9 cellular contexts compared by ENCODE assay signal in the genomic region with DNA sequence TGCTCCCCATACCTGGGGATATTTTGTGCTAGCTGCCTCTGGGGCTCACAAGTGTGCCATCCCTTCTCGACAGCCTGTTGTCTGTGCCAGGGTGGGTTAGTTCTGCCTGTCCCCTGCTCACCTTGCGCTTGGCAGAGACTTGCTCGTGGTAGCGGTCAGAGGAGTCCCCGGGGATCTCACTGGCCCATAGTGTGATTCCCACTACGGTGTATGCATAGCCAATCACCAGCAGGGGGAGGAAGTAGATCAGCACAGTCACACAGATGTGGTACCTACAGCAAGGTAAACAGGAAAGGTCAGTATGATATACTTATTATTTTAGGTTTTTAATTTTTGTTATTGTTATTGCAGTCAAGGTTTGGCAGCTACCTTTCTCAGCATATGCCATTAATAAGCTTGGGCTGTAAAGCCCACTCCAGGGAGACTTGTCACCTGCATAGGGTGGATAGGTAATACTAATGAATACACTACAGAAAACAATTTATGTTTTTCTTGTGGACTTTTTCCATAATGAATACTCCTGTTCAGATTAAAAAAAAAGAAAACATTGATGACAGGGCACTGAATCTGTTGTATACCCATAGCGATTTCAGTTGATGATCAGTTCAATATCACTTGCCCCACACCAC.
DNase-seq lines count a peak whose midpoint lies in the region; FAIRE-seq and TF ChIP-seq lines count a peak whose summit lies in the region.
"Had no signal": no experiment of that assay in that cellular context is flagged by ENCODE, and none has a peak within 500 bp of the region (broad histone marks: within the 10 kb centered on the region; RNA-seq: fewer than 3 reads in every experiment).

No MANE protein-coding gene starts in this region.

- no peak for DNase-seq in AG09309 (ENCODE audit: low read depth)
- DNase-seq in GM12891 (ENCODE audit: insufficient read length, low spot score) = no peak
- DNase-seq in HFFc6 = peak; percentile 11
- DNase-seq in NB4 (ENCODE audit: low read depth) = peak; percentile 51
- DNase-seq in kidney tubule cell (ENCODE audit: low spot score) = peak; percentile 55
- DNase-seq in foreskin melanocyte = no peak
- DNase-seq in stimulated activated CD4-positive, alpha-beta T cell treated with anti-CD3 and anti-CD28 coated beads, Interleukin-1b, Interleukin-23, amount 100 ng/mL, for 48 hours = no peak
- DNase-seq: left cardiac atrium had no signal

- H3K27ac Mint-ChIP-seq in HFFc6 = no peak overlapping the region

- H3K36me3 Mint-ChIP-seq in HFFc6 (ENCODE audit: low read depth) = no peaks in the 10 kb centered on the region

- no peaks in the 10 kb centered on the region for H3K9me3 Mint-ChIP-seq in HFFc6

- peaks cover 44% of the 10 kb centered on the region for H3K4me1 Mint-ChIP-seq in HFFc6 (ENCODE audit: low read depth)

- H3K4me3 Mint-ChIP-seq in HFFc6 = no peak overlapping the region

- peak; percentile 83 for FAIRE-seq in GM12891 (lab: Jason Lieb, UNC)

- TF ChIP-seq CTCF in AG09309 (IDR thresholded peaks at IDR 0.05; ENCODE audit: control insufficient read depth, insufficient read depth, low read depth, low read length, missing control alignments) (peak; percentile 63), HFFc6 (IDR thresholded peaks at IDR 0.05) (peak; percentile 77), NB4 (IDR thresholded peaks at IDR 0.05; ENCODE audit: low read depth, low read length) (peak; percentile 86), WI38 (IDR thresholded peaks at IDR 0.05; ENCODE audit: low read depth, low read length) (peak; percentile 59)

- H3K4me3 ChIP-seq in AG09309 (ENCODE audit: control insufficient read depth, low read depth, low read length) (no peak overlapping the region), NB4 (ENCODE audit: low read depth, low read length) (no peak overlapping the region), WI38 (ENCODE audit: low read depth, low read length) (no peak overlapping the region)

- no peak for TF ChIP-seq POLR2A in GM12891 (IDR thresholded peaks at IDR 0.05; ENCODE audit: low read depth, low read length)
- TF ChIP-seq POLR2A in NB4 (IDR thresholded peaks at IDR 0.05; ENCODE audit: extremely low read depth, insufficient read length) = no peak

- H3K27me3 Mint-ChIP-seq in HFFc6 (ENCODE audit: insufficient read depth) = no peaks in the 10 kb centered on the region; the same call in 1 of the 2 replicates

TF ChIP-seq in GM12891, 5 proteins besides CTCF, POLR2A, EP300 and RAD21:
- TF ChIP-seq POLR2AphosphoS5 (IDR thresholded peaks at IDR 0.05; ENCODE audit: low read depth, low read length) (no peak), PAX5 (IDR thresholded peaks at IDR 0.05; ENCODE audit: insufficient read depth, low read length, severe bottlenecking) (no peak), TAF1 (IDR thresholded peaks at IDR 0.05; ENCODE audit: low read depth, low read length) (no peak), POU2F2 (IDR thresholded peaks at IDR 0.05; ENCODE audit: low read depth, low read length) (peak; percentile 63; the same call in 1 of the 2 replicates), SPI1 (IDR thresholded peaks at IDR 0.05; ENCODE audit: low read depth, low read length) (0 out of 2 replicates have a peak, but pooled peaks have one; percentile 9)

Comparison
In these comparisons a context has a peak if more than half of its experiments do, and no peak if none do; other contexts are left out.
1. DNase-seq: peak in HFFc6 (single experiment), NB4 (single experiment) and kidney tubule cell (single experiment); none in AG09309 (single experiment), GM12891 (single experiment), foreskin melanocyte (single experiment) and stimulated activated CD4-positive, alpha-beta T cell treated with anti-CD3 and anti-CD28 coated beads, Interleukin-1b, Interleukin-23, amount 100 ng/mL, for 48 hours (single experiment).
2. Peak in every context shown above with its lines, with median percentiles within 50 percentile points of each other: CTCF ChIP-seq.